ENCODE assay signal across 22 cellular contexts in the genomic region with DNA sequence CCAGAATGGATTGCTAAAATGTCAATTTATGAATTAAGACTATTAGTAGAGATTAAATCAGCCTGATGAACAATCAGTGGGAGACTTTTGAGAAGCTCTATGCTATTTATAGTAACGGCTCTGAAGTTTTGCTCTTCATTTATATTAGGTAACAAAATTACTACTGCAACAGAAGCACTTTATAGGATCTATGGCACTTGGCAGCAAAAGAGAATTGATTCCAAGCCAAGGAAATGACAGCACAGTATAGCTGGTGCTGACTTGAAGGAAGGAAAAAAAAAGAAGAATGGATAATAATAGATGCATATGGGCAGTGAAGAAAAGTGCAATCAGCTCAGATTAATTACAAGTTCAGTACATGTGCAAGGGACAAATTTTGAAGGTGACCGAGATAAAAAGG.
"Had no signal": no experiment of that assay in that cellular context is flagged by ENCODE, and none has a peak within 500 bp of the region (broad histone marks: within the 10 kb centered on the region; RNA-seq: fewer than 3 reads in every experiment).

No MANE protein-coding gene starts in this region.

- H3K4me1 ChIP-seq: colonic mucosa, uterus had no signal

- H3K27me3 ChIP-seq: cardiac muscle cell, colonic mucosa, dorsolateral prefrontal cortex, neutrophil, sigmoid colon, uterus had no signal

- DNase-seq: activated B cell treated with CpG ODN at 0.5 μM for 24 hours; activated CD4-positive, alpha-beta T cell treated with anti-CD3 and anti-CD28 coated beads for 36 hours; activated CD8-positive, alpha-beta memory T cell treated with anti-CD3 and anti-CD28 coated beads, Interleukin-2, amount 10 ng/mL, durations not matched to agents 7 days and 5 days; activated CD8-positive, alpha-beta T cell treated with anti-CD3 and anti-CD28 coated beads, Interleukin-2, amount 10 ng/mL, durations not matched to agents 7 days and 5 days; activated naive CD4-positive, alpha-beta T cell; activated T-cell treated with anti-CD3 and anti-CD28 coated beads, Interleukin-2, amount 50 U/mL, for 72 hours; anterior cingulate cortex; cerebellar nuclear complex; colonic mucosa; dorsolateral prefrontal cortex; effector memory CD4-positive, alpha-beta T cell; islet precursor cell; left cardiac atrium; left ventricle myocardium superior; retina; sigmoid colon; small intestine; stimulated activated CD4-positive, alpha-beta T cell treated with anti-CD3 and anti-CD28 coated beads, Interleukin-4, amount 100 ng/mL, for 24 hours; uterus had no signal

- H3K9me3 ChIP-seq: colonic mucosa, neutrophil, thoracic aorta, uterus had no signal

- H3K4me3 ChIP-seq: cardiac muscle cell, colonic mucosa, dorsolateral prefrontal cortex, sigmoid colon, thoracic aorta, uterus had no signal

- H3K27ac ChIP-seq: cardiac muscle cell, colonic mucosa, dorsolateral prefrontal cortex, neutrophil, sigmoid colon, thoracic aorta, uterus had no signal

- H3K36me3 ChIP-seq: cardiac muscle cell, colonic mucosa, neutrophil, sigmoid colon, thoracic aorta, uterus had no signal
